27 cellular contexts compared by ENCODE assay signal in the genomic region with DNA sequence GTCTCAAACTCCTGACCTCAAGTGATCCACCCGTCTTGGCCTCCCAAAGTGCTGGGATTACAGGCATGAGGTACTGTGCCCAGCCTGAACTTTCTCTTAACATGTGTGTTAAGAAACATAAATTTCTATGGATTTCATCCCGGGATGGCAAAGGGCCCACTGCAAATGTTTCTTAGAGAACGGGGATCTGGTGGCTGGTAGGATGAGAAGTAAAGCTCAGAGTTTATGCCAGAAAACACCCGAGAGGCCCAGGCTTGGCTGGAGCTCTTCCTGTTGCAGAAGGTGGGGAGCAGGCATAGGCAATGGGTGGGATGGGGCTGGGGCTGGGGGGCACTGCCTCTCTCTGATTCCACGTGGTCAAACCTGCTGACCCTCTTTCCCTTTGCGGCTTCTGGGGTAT. TPM values are rescaled to one million over a fixed set of nuclear protein-coding genes. Genes with fewer than 3 reads are reported as not detected.
DNase-seq lines count a peak whose midpoint lies in the region; ATAC-seq lines count a peak whose summit lies in the region.
"Had no signal": no experiment of that assay in that cellular context is flagged by ENCODE, and none has a peak within 500 bp of the region (broad histone marks: within the 10 kb centered on the region; RNA-seq: fewer than 3 reads in every experiment).

No MANE protein-coding gene starts in this region.

- H3K4me3 Mint-ChIP-seq in activated CD8-positive, alpha-beta memory T cell treated with anti-CD3 and anti-CD28 coated beads, Interleukin-2, amount 10 ng/mL, durations not matched to agents 7 days and 5 days, result no peak overlapping the region
- peak overlapping the region in 2 of 7 donors; percentile 14 to 54 for H3K4me3 Mint-ChIP-seq in CD8-positive, alpha-beta memory T cell
- peak overlapping the region in 3 of 5 donors; percentile 1 to 25 (median 15) for H3K4me3 Mint-ChIP-seq in immature natural killer cell
- H3K4me3 Mint-ChIP-seq: activated T-cell treated with anti-CD3 and anti-CD28 coated beads, Interleukin-2, amount 50 U/mL, for 72 hours; central memory CD8-positive, alpha-beta T cell had no signal

- no peaks in the 10 kb centered on the region for H3K9me3 Mint-ChIP-seq in activated CD8-positive, alpha-beta memory T cell treated with anti-CD3 and anti-CD28 coated beads, Interleukin-2, amount 10 ng/mL, durations not matched to agents 7 days and 5 days (ENCODE audit: low read depth)
- no peaks in the 10 kb centered on the region for H3K9me3 Mint-ChIP-seq in CD8-positive, alpha-beta memory T cell
- H3K9me3 Mint-ChIP-seq in immature natural killer cell, result no peaks in the 10 kb centered on the region
- H3K9me3 Mint-ChIP-seq: activated naive CD4-positive, alpha-beta T cell treated with anti-CD3 and anti-CD28 coated beads, Interleukin-2, amount 50 U/mL, for 72 hours; activated T-cell treated with anti-CD3 and anti-CD28 coated beads, Interleukin-2, amount 50 U/mL, for 72 hours; central memory CD8-positive, alpha-beta T cell had no signal

- no peaks in the 10 kb centered on the region for H3K27me3 Mint-ChIP-seq in activated CD8-positive, alpha-beta memory T cell treated with anti-CD3 and anti-CD28 coated beads, Interleukin-2, amount 10 ng/mL, durations not matched to agents 7 days and 5 days
- no peaks in the 10 kb centered on the region for H3K27me3 Mint-ChIP-seq in CD8-positive, alpha-beta memory T cell
- peaks cover 4% of the 10 kb centered on the region in 3 donors for H3K27me3 Mint-ChIP-seq in immature natural killer cell (ENCODE audit: low read depth in 3 of 3)
- H3K27me3 Mint-ChIP-seq: central memory CD8-positive, alpha-beta T cell had no signal

- ATAC-seq in activated CD8-positive, alpha-beta memory T cell treated with anti-CD3 and anti-CD28 coated beads, Interleukin-2, amount 10 ng/mL, durations not matched to agents 7 days and 5 days, result peak; percentile 6
- no peak for ATAC-seq in HG02840 (IDR thresholded peaks at IDR 0.05; ENCODE audit: low FRiP score, unreplicated experiment)
- ATAC-seq: A549; activated naive CD4-positive, alpha-beta T cell treated with anti-CD3 and anti-CD28 coated beads, Interleukin-2, amount 50 U/mL, for 72 hours; activated T-cell treated with anti-CD3 and anti-CD28 coated beads, Interleukin-2, amount 50 U/mL, for 72 hours; left lobe of liver; SK-N-SH treated with all-trans-retinoic acid at 6 μM for 48 hours had no signal

- no peak overlapping the region for H3K27ac ChIP-seq in CD8-positive, alpha-beta memory T cell (ENCODE audit: low read depth, low read length)
- H3K27ac ChIP-seq: vagina had no signal

- H3K36me3 ChIP-seq in CD8-positive, alpha-beta memory T cell (ENCODE audit: insufficient read depth, low read length), result no peaks in the 10 kb centered on the region
- H3K36me3 ChIP-seq: vagina had no signal

- CTCF ChIA-PET in activated CD8-positive, alpha-beta memory T cell treated with anti-CD3 and anti-CD28 coated beads, Interleukin-2, amount 10 ng/mL, durations not matched to agents 7 days and 5 days (lab: Charles Lee), result interaction anchor here (0.6 to 1.6 kb wide), 9 partner anchors 8 to 1858 kb away, joined by 3 to 6 read pairs (median 3); partner anchors contain the start of gene LITAFD
- CTCF ChIA-PET in CD8-positive, alpha-beta memory T cell (lab: Charles Lee), result no interaction called here

- peaks cover 47% of the 10 kb centered on the region for H3K4me1 Mint-ChIP-seq in activated CD8-positive, alpha-beta memory T cell treated with anti-CD3 and anti-CD28 coated beads, Interleukin-2, amount 10 ng/mL, durations not matched to agents 7 days and 5 days
- H3K4me1 Mint-ChIP-seq in CD8-positive, alpha-beta memory T cell, result peaks cover 22 to 35% (median 27%) of the 10 kb centered on the region in 3 donors
- H3K4me1 Mint-ChIP-seq in immature natural killer cell, result peaks cover 19 to 25% of the 10 kb centered on the region in 2 donors

- no peak overlapping the region for H3K4me3 ChIP-seq in CD8-positive, alpha-beta memory T cell (ENCODE audit: low read length)
- H3K4me3 ChIP-seq: A549, vagina had no signal

- peaks cover 8% of the 10 kb centered on the region for H3K4me1 ChIP-seq in CD8-positive, alpha-beta memory T cell (ENCODE audit: insufficient read depth, low read length)

- H3K36me3 Mint-ChIP-seq in activated CD8-positive, alpha-beta memory T cell treated with anti-CD3 and anti-CD28 coated beads, Interleukin-2, amount 10 ng/mL, durations not matched to agents 7 days and 5 days, result no peaks in the 10 kb centered on the region
- H3K36me3 Mint-ChIP-seq in CD8-positive, alpha-beta memory T cell, result peaks cover 0 to under 1% (median 0%) of the 10 kb centered on the region in 3 donors
- H3K36me3 Mint-ChIP-seq in immature natural killer cell, result no peaks in the 10 kb centered on the region
- H3K36me3 Mint-ChIP-seq: activated naive CD4-positive, alpha-beta T cell treated with anti-CD3 and anti-CD28 coated beads, Interleukin-2, amount 50 U/mL, for 72 hours had no signal

- POLR2A ChIA-PET in CD8-positive, alpha-beta memory T cell (lab: Charles Lee), result no interaction called here

- H3K27ac Mint-ChIP-seq in activated CD8-positive, alpha-beta memory T cell treated with anti-CD3 and anti-CD28 coated beads, Interleukin-2, amount 10 ng/mL, durations not matched to agents 7 days and 5 days, result peak overlapping the region; percentile 53
- peak overlapping the region in 5 of 8 donors; percentile 1 to 97 (median 64) for H3K27ac Mint-ChIP-seq in CD8-positive, alpha-beta memory T cell
- peak overlapping the region in 4 of 6 donors; percentile 41 to 76 (median 63) for H3K27ac Mint-ChIP-seq in immature natural killer cell
- H3K27ac Mint-ChIP-seq: activated T-cell treated with anti-CD3 and anti-CD28 coated beads, Interleukin-2, amount 50 U/mL, for 72 hours had no signal

- H3K27me3 ChIP-seq in CD8-positive, alpha-beta memory T cell (ENCODE audit: insufficient read depth, low read length, poor library complexity, severe bottlenecking), result no peaks in the 10 kb centered on the region
- H3K27me3 ChIP-seq: vagina had no signal

- DNase-seq in activated CD8-positive, alpha-beta memory T cell treated with anti-CD3 and anti-CD28 coated beads, Interleukin-2, amount 10 ng/mL, durations not matched to agents 7 days and 5 days, result no peak
- no peak for DNase-seq in activated CD8-positive, alpha-beta memory T cell treated with anti-CD3 and anti-CD28 coated beads, Interleukin-2, amount 50 U/mL, for 4 hours
- no peak for DNase-seq in CD8-positive, alpha-beta memory T cell
- peak; percentile 51 for DNase-seq in amniotic epithelial cell (ENCODE audit: low read depth)
- no peak for DNase-seq in immature natural killer cell
- no peak for DNase-seq in NCI-H1436 treated with DMSO at 0.1 percent for 48 hours (lab: John Stamatoyannopoulos, UW)
- no peak for DNase-seq in epidermal melanocyte (ENCODE audit: insufficient read length, low spot score)
- DNase-seq: activated CD8-positive, alpha-beta memory T cell treated with anti-CD3 and anti-CD28 coated beads for 24 hours; activated T-cell treated with anti-CD3 and anti-CD28 coated beads, Interleukin-2, amount 50 U/mL, for 72 hours; HCEC 1CT; hippocampal formation; NCI-H1105 treated with DMSO at 0.1 percent for 48 hours; NCI-H2029 treated with DMSO at 0.1 percent for 48 hours; NCI-H226; small intestine had no signal

- no peaks in the 10 kb centered on the region for H3K9me3 ChIP-seq in CD8-positive, alpha-beta memory T cell (ENCODE audit: low read length)
- H3K9me3 ChIP-seq: A549, vagina had no signal

RNA-seq across cellular contexts. Expression of gene CARHSP1, which starts 5.6 kb away (rescaled TPM):
- total RNA-seq in activated CD8-positive, alpha-beta memory T cell treated with anti-CD3 and anti-CD28 coated beads, Interleukin-2, amount 10 ng/mL, durations not matched to agents 7 days and 5 days, result 100 to 1,000 TPM; 142 to 176 TPM
- 10 to 100 TPM; 52.6 to 57.8 TPM for total RNA-seq in CD8-positive, alpha-beta memory T cell
- 58.5 TPM for polyA plus RNA-seq in CD8-positive, alpha-beta memory T cell
- 10 to 100 TPM; 83.0 to 96.8 (median 92.9) TPM for polyA plus RNA-seq in immature natural killer cell

RNA-seq across cellular contexts. Expression of gene LITAFD, which starts 7.8 kb away (rescaled TPM):
- not detected for total RNA-seq in activated CD8-positive, alpha-beta memory T cell treated with anti-CD3 and anti-CD28 coated beads, Interleukin-2, amount 10 ng/mL, durations not matched to agents 7 days and 5 days
- not detected for total RNA-seq in CD8-positive, alpha-beta memory T cell
- polyA plus RNA-seq in CD8-positive, alpha-beta memory T cell, result not detected
- polyA plus RNA-seq in immature natural killer cell, result not detected
- total RNA-seq: activated naive CD4-positive, alpha-beta T cell treated with anti-CD3 and anti-CD28 coated beads, Interleukin-2, amount 50 U/mL, for 72 hours; activated T-cell treated with anti-CD3 and anti-CD28 coated beads, Interleukin-2, amount 50 U/mL, for 72 hours; frontal cortex; left lobe of liver; mesenteric fat pad; omental fat pad; temporal lobe; vagina had no signal
- polyA plus RNA-seq: A549, BJ, small intestine had no signal
